12 cellular contexts compared by ENCODE assay signal in genomic region chr3:150751781-150752263, GRCh38. TPM values are rescaled to one million over a fixed set of nuclear protein-coding genes. Genes with fewer than 3 reads are reported as not detected.
DNase-seq lines count a peak whose midpoint lies in the region; ATAC-seq, FAIRE-seq and TF ChIP-seq lines count a peak whose summit lies in the region.
"Had no signal": no experiment of that assay in that cellular context is flagged by ENCODE, and none has a peak within 500 bp of the region (broad histone marks: within the 10 kb centered on the region; RNA-seq: fewer than 3 reads in every experiment).

No MANE protein-coding gene starts in this region.

- H3K36me3 Mint-ChIP-seq in stimulated activated naive CD8-positive, alpha-beta T cell treated with anti-CD3 and anti-CD28 coated beads, Interleukin-15, Interleukin-2, amounts not matched to agents 100 ng/mL and 50 ng/mL, for 24 hours (ENCODE audit: low read depth) = peaks cover 90% of the 10 kb centered on the region

- intact Hi-C loops in PC-9 (cut with micrococcal nuclease; ENCODE audit: unreplicated experiment) = loop anchor here (1.0 kb wide), 3 partner anchors 9 to 34 kb away; no protein-coding TSS in a partner anchor
- intact Hi-C loops in vagina (cut with DNase I) = no loop called here
- intact Hi-C loops in ascending aorta (cut with DNase I) = no loop called here

- no peak for DNase-seq in stimulated activated naive CD8-positive, alpha-beta T cell treated with anti-CD3 and anti-CD28 coated beads, Interleukin-15, Interleukin-2, amounts not matched to agents 100 U/mL and 50 U/mL, for 24 hours
- DNase-seq in PC-9 = peak; percentile 61 to 93
- peak; percentile 47 for DNase-seq in left kidney (ENCODE audit: low read depth, low spot score)
- peak in 1 of 2 donors; percentile 58 for DNase-seq in vagina (ENCODE audit: extremely low spot score in 2 of 2)
- no peak for DNase-seq in dermis blood vessel endothelial cell
- no peak for DNase-seq in HTR-8/SVneo (ENCODE audit: insufficient read length, low spot score)
- DNase-seq in ascending aorta (ENCODE audit: low spot score in 2 of 2) = no peak
- DNase-seq: activated naive CD8-positive, alpha-beta T cell treated with anti-CD3 and anti-CD28 coated beads, Interleukin-2, amount 10 ng/mL, durations not matched to agents 7 days and 5 days; effector CD4-positive, alpha-beta T cell; KG1 had no signal

- peak overlapping the region; percentile 59 for H3K4me2 ChIP-seq in PC-9

- BruUV-seq in PC-9 (replicated peaks; lab: Mats Ljungman, UMichigan) = no TSS peak

- peak overlapping the region; percentile 60 for H3K27ac ChIP-seq in PC-9
- H3K27ac ChIP-seq in vagina = peak overlapping the region; percentile 54
- no peak overlapping the region for H3K27ac ChIP-seq in ascending aorta

- H3K4me1 ChIP-seq in PC-9 (replicated peaks; ENCODE audit: insufficient read depth) (peaks cover 22% of the 10 kb centered on the region), vagina (peaks cover 100% of the 10 kb centered on the region), ascending aorta (peaks cover 0 to 13% of the 10 kb centered on the region in 2 donors)

- H3K36me3 ChIP-seq in PC-9 (ENCODE audit: low read depth) = 0 out of 2 replicates have a peak, but pooled peaks cover 5% of the 10 kb centered on the region
- no peaks in the 10 kb centered on the region for H3K36me3 ChIP-seq in vagina
- no peaks in the 10 kb centered on the region for H3K36me3 ChIP-seq in ascending aorta

- H3K4me3 ChIP-seq in PC-9 = no peak overlapping the region
- peak overlapping the region in 1 of 2 donors; percentile 4 for H3K4me3 ChIP-seq in vagina
- no peak overlapping the region for H3K4me3 ChIP-seq in ascending aorta

- no peaks in the 10 kb centered on the region for H3K9me3 Mint-ChIP-seq in stimulated activated naive CD8-positive, alpha-beta T cell treated with anti-CD3 and anti-CD28 coated beads, Interleukin-15, Interleukin-2, amounts not matched to agents 100 ng/mL and 50 ng/mL, for 24 hours
- H3K9me3 Mint-ChIP-seq: activated naive CD8-positive, alpha-beta T cell treated with anti-CD3 and anti-CD28 coated beads, Interleukin-2, amount 10 ng/mL, durations not matched to agents 7 days and 5 days; neural crest cell had no signal

- H2AFZ ChIP-seq in PC-9 = no peak overlapping the region

- H3K4me1 Mint-ChIP-seq in stimulated activated naive CD8-positive, alpha-beta T cell treated with anti-CD3 and anti-CD28 coated beads, Interleukin-15, Interleukin-2, amounts not matched to agents 100 ng/mL and 50 ng/mL, for 24 hours (ENCODE audit: low read depth) = peaks cover 92% of the 10 kb centered on the region

- POLR2A ChIA-PET in PC-9 (lab: Charles Lee; ENCODE audit: unreplicated experiment) = no interaction called here

- H3K9me2 ChIP-seq in PC-9 (ENCODE audit: insufficient read depth) = no peaks in the 10 kb centered on the region

- H3K27me3 Mint-ChIP-seq in stimulated activated naive CD8-positive, alpha-beta T cell treated with anti-CD3 and anti-CD28 coated beads, Interleukin-15, Interleukin-2, amounts not matched to agents 100 ng/mL and 50 ng/mL, for 24 hours = no peaks in the 10 kb centered on the region
- H3K27me3 Mint-ChIP-seq: activated naive CD8-positive, alpha-beta T cell treated with anti-CD3 and anti-CD28 coated beads, Interleukin-2, amount 10 ng/mL, durations not matched to agents 7 days and 5 days had no signal

- H3K4me3 Mint-ChIP-seq in stimulated activated naive CD8-positive, alpha-beta T cell treated with anti-CD3 and anti-CD28 coated beads, Interleukin-15, Interleukin-2, amounts not matched to agents 100 ng/mL and 50 ng/mL, for 24 hours = no peak overlapping the region
- H3K4me3 Mint-ChIP-seq: activated naive CD8-positive, alpha-beta T cell treated with anti-CD3 and anti-CD28 coated beads, Interleukin-2, amount 10 ng/mL, durations not matched to agents 7 days and 5 days; neural crest cell had no signal

- H3K9me3 ChIP-seq in PC-9 (ENCODE audit: insufficient read depth, low read depth) (no peaks in the 10 kb centered on the region), vagina (no peaks in the 10 kb centered on the region), ascending aorta (no peaks in the 10 kb centered on the region)

- H3F3A ChIP-seq in PC-9 (ENCODE audit: insufficient read depth, low read depth) = peaks cover 11% of the 10 kb centered on the region; the same call in 1 of the 2 replicates

- FAIRE-seq in HTR-8/SVneo (lab: Jason Lieb, UNC) = no peak

- 0 out of 2 replicates have a peak, but pooled peaks cover 10% of the 10 kb centered on the region for H4K20me1 ChIP-seq in PC-9 (ENCODE audit: insufficient read depth)

- ATAC-seq in stimulated activated naive CD8-positive, alpha-beta T cell treated with anti-CD3 and anti-CD28 coated beads, Interleukin-15, Interleukin-2, amounts not matched to agents 100 U/mL and 50 U/mL, for 24 hours = no peak

- no peak for TF ChIP-seq CTCF in PC-9 (conservative IDR thresholded peaks at IDR 0.05)
- no peak for TF ChIP-seq CTCF in vagina (IDR thresholded peaks at IDR 0.05)
- no peak for TF ChIP-seq CTCF in ascending aorta (IDR thresholded peaks at IDR 0.05)

- no peaks in the 10 kb centered on the region for H3K27me3 ChIP-seq in PC-9 (ENCODE audit: insufficient read depth, low read depth)
- no peaks in the 10 kb centered on the region for H3K27me3 ChIP-seq in vagina
- H3K27me3 ChIP-seq in ascending aorta = no peaks in the 10 kb centered on the region

- peak overlapping the region; percentile 31 for H3K27ac Mint-ChIP-seq in stimulated activated naive CD8-positive, alpha-beta T cell treated with anti-CD3 and anti-CD28 coated beads, Interleukin-15, Interleukin-2, amounts not matched to agents 100 ng/mL and 50 ng/mL, for 24 hours
- H3K27ac Mint-ChIP-seq: activated naive CD8-positive, alpha-beta T cell treated with anti-CD3 and anti-CD28 coated beads, Interleukin-2, amount 10 ng/mL, durations not matched to agents 7 days and 5 days had no signal

- TF ChIP-seq POLR2A in vagina (IDR thresholded peaks at IDR 0.05) = no peak

- peaks cover 76% of the 10 kb centered on the region for H3K79me2 ChIP-seq in PC-9 (ENCODE audit: low read depth)

- CTCF ChIA-PET in PC-9 (lab: Charles Lee) = no interaction called here

RNA-seq across cellular contexts. Expression of gene SIAH2, which starts 11.1 kb away (rescaled TPM):
- total RNA-seq in PC-9 (2021) (19.4 and 20.3 TPM in 2 replicates), vagina (71.0 TPM), dermis blood vessel endothelial cell (26.9 and 31.2 TPM in 2 replicates), ascending aorta (50.9 TPM)

RNA-seq across cellular contexts. Expression of gene ERICH6, which starts 48.1 kb away (rescaled TPM):
- total RNA-seq in PC-9 (2021) = not detected in 2 replicates
- total RNA-seq in vagina = not detected
- not detected in 2 replicates for total RNA-seq in dermis blood vessel endothelial cell
- not detected for total RNA-seq in ascending aorta

Comparison
In these comparisons a context has a peak if more than half of its experiments do, and no peak if none do; other contexts are left out.
1. DNase-seq: peak in PC-9 (2 of 2) and left kidney (single experiment); none in stimulated activated naive CD8-positive, alpha-beta T cell treated with anti-CD3 and anti-CD28 coated beads, Interleukin-15, Interleukin-2, amounts not matched to agents 100 U/mL and 50 U/mL, for 24 hours (single experiment), dermis blood vessel endothelial cell (single experiment), HTR-8/SVneo (single experiment) and ascending aorta (0 of 2).
2. H3K27ac ChIP-seq: peak in PC-9 (single experiment) and vagina (single experiment); none in ascending aorta (0 of 2).